Comparison of ENCODE assay signal across 3 cellular contexts in genomic region chr12:1515010-1515409, GRCh38.
"Had no signal": no experiment of that assay in that cellular context is flagged by ENCODE, and none has a peak within 500 bp of the region (broad histone marks: within the 10 kb centered on the region; RNA-seq: fewer than 3 reads in every experiment).

No MANE protein-coding gene starts in this region.

- DNase-seq: GDM1, GF-D8 had no signal

- ATAC-seq: GM12878 had no signal

- H3K4me3 ChIP-seq: GM12878 had no signal
